In genomic region chr2:84280873-84281272, GRCh38 we compare ENCODE assay signal across 26 cellular contexts.
"Had no signal": no experiment of that assay in that cellular context is flagged by ENCODE, and none has a peak within 500 bp of the region (broad histone marks: within the 10 kb centered on the region; RNA-seq: fewer than 3 reads in every experiment).

No MANE protein-coding gene starts in this region.

- H3K4me3 ChIP-seq: left ventricle myocardium inferior, lung, neural progenitor cell, right atrium auricular region, right lobe of liver, smooth muscle cell, tibial nerve, uterus had no signal

- FAIRE-seq: islet of Langerhans, kidney had no signal

- DNase-seq: immature natural killer cell; kidney; left colon; left ventricle myocardium inferior; mesendoderm; naive B cell; natural killer cell; nephron progenitor cell; occipital lobe; right lobe of liver; stimulated activated CD4-positive, alpha-beta T cell treated with anti-CD3 and anti-CD28 coated beads, Interleukin-1b, Interleukin-23, amount 100 ng/mL, for 48 hours; stimulated activated CD4-positive, alpha-beta T cell treated with anti-CD3 and anti-CD28 coated beads, Interleukin-2, amount 100 ng/mL, for 48 hours; stimulated activated CD4-positive, alpha-beta T cell treated with anti-CD3 and anti-CD28 coated beads, Interleukin-4, amount 100 ng/mL, for 4 hours; stimulated activated CD8-positive, alpha-beta memory T cell treated with anti-CD3 and anti-CD28 coated beads, Interleukin-4, amount 100 ng/mL, for 48 hours; stimulated activated naive CD4-positive, alpha-beta T cell treated with Interleukin-2 at 50 U/mL for 16 hours; stimulated activated naive CD8-positive, alpha-beta T cell treated with anti-CD3 and anti-CD28 coated beads, Interleukin-15, amount 100 ng/mL, for 72 hours; substantia nigra; uterus had no signal

- H3K27ac ChIP-seq: left ventricle myocardium inferior, neural progenitor cell, neutrophil, right atrium auricular region, right lobe of liver, tibial nerve, uterus had no signal

- ATAC-seq: left colon; natural killer cell; stimulated activated memory B cell treated with anti-CD40 and anti-IgM and Interleukin-4, amounts not matched to agents 10 μg/mL and 1 μg/mL and 100 μg/mL, for 72 hours; stimulated activated naive CD8-positive, alpha-beta T cell treated with anti-CD3 and anti-CD28 coated beads, Interleukin-15, amount 100 ng/mL, for 72 hours had no signal

- H3K36me3 ChIP-seq: left ventricle myocardium inferior, neural progenitor cell, neutrophil, right atrium auricular region, right lobe of liver, tibial nerve, uterus had no signal

- H3K27me3 ChIP-seq: neural progenitor cell, neutrophil, right atrium auricular region, right lobe of liver, tibial nerve, uterus had no signal

- H3K9me3 ChIP-seq: left ventricle myocardium inferior, neutrophil, right atrium auricular region, right lobe of liver, tibial nerve, uterus had no signal

- H3K4me1 ChIP-seq: left ventricle myocardium inferior, neural progenitor cell, right atrium auricular region, right lobe of liver, tibial nerve, uterus had no signal
